ENCODE assay signal across 7 cellular contexts in the genomic region with DNA sequence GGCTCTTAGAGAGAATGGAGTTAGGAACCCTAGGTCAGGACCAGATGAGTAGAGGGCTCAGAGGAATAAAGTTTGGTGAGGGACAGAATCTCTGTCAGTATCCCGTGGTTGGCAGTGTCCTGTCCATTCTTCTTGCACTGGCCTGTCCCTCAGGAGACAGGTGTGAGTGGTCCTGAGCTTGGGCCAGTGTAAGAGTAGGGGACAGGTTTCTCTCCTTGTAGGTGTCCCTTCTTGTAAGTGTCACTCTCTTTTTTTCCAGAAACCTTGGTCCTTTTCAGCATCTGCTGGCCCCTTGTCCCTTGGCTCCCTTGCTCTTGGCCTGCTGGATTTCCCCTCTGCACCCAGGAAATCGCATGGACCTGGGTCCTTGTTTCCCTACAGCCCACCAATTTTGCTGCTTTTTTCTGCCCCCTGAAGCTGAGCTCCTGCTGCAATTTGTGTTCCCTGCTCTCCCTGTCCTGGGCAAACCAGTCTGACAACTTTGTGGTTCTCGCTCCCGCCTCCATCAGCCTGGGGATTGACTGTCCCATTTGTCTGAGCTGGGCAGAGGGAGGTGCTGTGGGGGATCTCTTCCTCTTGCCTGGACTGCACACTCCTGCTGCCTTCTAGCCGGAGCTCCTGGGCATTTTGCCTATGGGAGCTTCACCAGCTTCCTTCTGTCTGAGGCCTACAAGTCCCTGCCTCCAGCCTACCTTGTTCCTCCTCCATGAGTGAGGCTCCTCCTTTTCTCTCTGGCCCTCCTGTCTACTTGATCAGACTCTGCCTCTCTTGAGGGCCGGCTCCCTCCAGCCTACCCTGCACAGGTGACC. TPM values are rescaled to one million over a fixed set of nuclear protein-coding genes. Genes with fewer than 3 reads are reported as not detected.
DNase-seq lines count a peak whose midpoint lies in the region; ATAC-seq and TF ChIP-seq lines count a peak whose summit lies in the region.

No MANE protein-coding gene starts in this region.

- H3K4me3 ChIP-seq in GM12865 (ENCODE audit: low read depth, low read length) (no peak overlapping the region), liver (ENCODE audit: low read depth in 1 of 3, low read length in 3 of 3) (no peak overlapping the region), testis (no peak overlapping the region)

- ATAC-seq in GM21367 (IDR thresholded peaks at IDR 0.05; ENCODE audit: unreplicated experiment), result no peak
- no peak for ATAC-seq in HG03378 (IDR thresholded peaks at IDR 0.05; ENCODE audit: unreplicated experiment)

- H3K9me3 ChIP-seq in liver (ENCODE audit: control insufficient read depth in 4 of 4, low read length in 3 of 4) (no peaks in the 10 kb centered on the region), testis (no peaks in the 10 kb centered on the region)

- H3K36me3 ChIP-seq in liver (ENCODE audit: control insufficient read depth in 4 of 4, insufficient read depth in 3 of 4, low read depth in 1 of 4, low read length in 3 of 4) (no peaks in the 10 kb centered on the region), testis (ENCODE audit: low read depth, missing control alignments) (no peaks in the 10 kb centered on the region)

- no peak for TF ChIP-seq RAD21 in liver (IDR thresholded peaks at IDR 0.05)

- H3K27ac ChIP-seq in caudate nucleus (ENCODE audit: low read depth, low read length), result peak overlapping the region; percentile 71
- H3K27ac ChIP-seq in liver (ENCODE audit: low read depth in 1 of 2, low read length in 2 of 2), result peak overlapping the region; percentile 16 to 59
- H3K27ac ChIP-seq in testis, result peak overlapping the region; percentile 21 to 86

- TF ChIP-seq POLR2A in testis (IDR thresholded peaks at IDR 0.05), result no peak

- no peak overlapping the region for H3K9ac ChIP-seq in liver (ENCODE audit: low read depth in 1 of 2, low read length in 2 of 2)

- TF ChIP-seq CTCF in GM12865 (IDR thresholded peaks at IDR 0.05; ENCODE audit: insufficient read depth, low read depth, low read length, missing control alignments) (no peak), liver (IDR thresholded peaks at IDR 0.05; ENCODE audit: low read depth, low read length, missing input control) (no peak), testis (IDR thresholded peaks at IDR 0.05) (no peak)

- DNase-seq in GM12865 (ENCODE audit: low read depth), result peak; percentile 14
- peak; percentile 72 for DNase-seq in NCI-H2196 (lab: John Stamatoyannopoulos, UW; ENCODE audit: unreplicated experiment)
- DNase-seq in caudate nucleus (lab: John Stamatoyannopoulos, UW), result peak in 12 of 61 donors; percentile 15 to 56 (median 32)
- DNase-seq in testis, result peak; percentile 51

- 64% methylated on average over 6 of the region's 6 CpGs for WGBS in liver
- 49 to 64% methylated on average over 6 of the region's 6 CpGs for WGBS in testis, 2 donors

- H3K27me3 ChIP-seq in liver (ENCODE audit: control insufficient read depth in 4 of 4, insufficient read depth in 4 of 4, low read length in 3 of 4) (no peaks in the 10 kb centered on the region), testis (no peaks in the 10 kb centered on the region)

- H3K4me1 ChIP-seq in liver (ENCODE audit: control insufficient read depth in 4 of 4, insufficient read depth in 4 of 4, low read length in 3 of 4), result peaks cover 11 to 62% (median 43%) of the 10 kb centered on the region in 4 donors
- H3K4me1 ChIP-seq in testis, result peaks cover 81% of the 10 kb centered on the region

- intact Hi-C loops in testis (cut with DNase I; ENCODE audit: low total_unique reads), result no loop called here

TF ChIP-seq in liver, 16 proteins besides CTCF, POLR2A, EP300 and RAD21:
- TF ChIP-seq, protein P1, sequence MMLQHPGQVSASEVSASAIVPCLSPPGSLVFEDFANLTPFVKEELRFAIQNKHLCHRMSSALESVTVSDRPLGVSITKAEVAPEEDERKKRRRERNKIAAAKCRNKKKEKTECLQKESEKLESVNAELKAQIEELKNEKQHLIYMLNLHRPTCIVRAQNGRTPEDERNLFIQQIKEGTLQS (IDR thresholded peaks at IDR 0.05), result no peak
- TF ChIP-seq FOXA2 (IDR thresholded peaks at IDR 0.05), result no peak
- TF ChIP-seq JUND (IDR thresholded peaks at IDR 0.05), result no peak
- TF ChIP-seq SP1 (IDR thresholded peaks at IDR 0.05), result peak; percentile 37
- TF ChIP-seq FOXA1 (IDR thresholded peaks at IDR 0.05), result no peak
- TF ChIP-seq YY1 (IDR thresholded peaks at IDR 0.05), result no peak

RNA-seq across cellular contexts. Expression of a gene that starts 6.5 kb away (rescaled TPM):
- 10 to 100 TPM; 27.0 to 36.8 TPM for total RNA-seq in liver
- 10 to 100 TPM; 19.9 to 27.6 TPM for polyA plus RNA-seq in liver
- total RNA-seq in testis, result 10 to 100 TPM; 61.4 to 64.6 TPM
- polyA plus RNA-seq in testis (ENCODE audit: insufficient read depth, low read depth, low replicate concordance), result 59.1 TPM

RNA-seq across cellular contexts. Expression of a gene that starts 52.3 kb away (rescaled TPM):
- total RNA-seq in liver (10 to 100 TPM; 48.5 to 51.2 TPM), testis (100 to 1,000 TPM; 102 to 104 TPM)
- polyA plus RNA-seq in liver (10 to 100 TPM; 56.9 to 87.4 TPM), testis (ENCODE audit: insufficient read depth, low read depth, low replicate concordance) (106 TPM)
